11 cellular contexts compared by ENCODE assay signal in genomic region chr16:82761236-82761635, GRCh38.
A peak's percentile ranks its signal among the peaks of the same experiment; 100 is the strongest.
DNase-seq lines count a peak whose midpoint lies in the region; ATAC-seq and TF ChIP-seq lines count a peak whose summit lies in the region.
"Had no signal": no experiment of that assay in that cellular context is flagged by ENCODE, and none has a peak within 500 bp of the region (broad histone marks: within the 10 kb centered on the region; RNA-seq: fewer than 3 reads in every experiment).

No MANE protein-coding gene starts in this region.

- H3K9me3 ChIP-seq in body of pancreas, result no peaks in the 10 kb centered on the region
- no peaks in the 10 kb centered on the region for H3K9me3 ChIP-seq in left ventricle myocardium inferior (replicated peaks)
- no peaks in the 10 kb centered on the region for H3K9me3 ChIP-seq in sigmoid colon

- ATAC-seq in body of pancreas (peak; percentile 67), GM21526 (IDR thresholded peaks at IDR 0.05; ENCODE audit: low FRiP score, unreplicated experiment) (no peak)

- H3K4me3 ChIP-seq in body of pancreas (no peak overlapping the region), left ventricle myocardium inferior (peak overlapping the region; percentile 52), sigmoid colon (no peak overlapping the region)
- H3K4me3 ChIP-seq: hepatocyte had no signal

- TF ChIP-seq POLR2A in body of pancreas (IDR thresholded peaks at IDR 0.05) (no peak), sigmoid colon (IDR thresholded peaks at IDR 0.05) (no peak)

- intact Hi-C loops in body of pancreas (cut with DNase I), result no loop called here
- intact Hi-C loops in left ventricle myocardium inferior (cut with micrococcal nuclease), result no loop called here
- intact Hi-C loops in sigmoid colon (cut with DNase I), result no loop called here

- 28 to 30% methylated on average over 4 of the region's 4 CpGs for WGBS in body of pancreas, 2 donors
- 85 to 91% methylated on average over 4 of the region's 4 CpGs for WGBS in sigmoid colon, 2 donors

- H3K4me1 ChIP-seq in body of pancreas (no peaks in the 10 kb centered on the region), left ventricle myocardium inferior (peaks cover 49% of the 10 kb centered on the region), sigmoid colon (peaks cover 0 to 25% (median 11%) of the 10 kb centered on the region in 4 donors)

- no peaks in the 10 kb centered on the region for H3K36me3 ChIP-seq in body of pancreas (replicated peaks in 1 of 2; ENCODE audit: insufficient read depth in 1 of 2, low read depth in 2 of 2)
- H3K36me3 ChIP-seq in left ventricle myocardium inferior, result no peaks in the 10 kb centered on the region
- H3K36me3 ChIP-seq in sigmoid colon, result no peaks in the 10 kb centered on the region

- DNase-seq in EH (ENCODE audit: low read depth) (peak; percentile 81), body of pancreas (peak; percentile 43 to 71 (median 58)), left ventricle myocardium inferior (peak; percentile 87), sigmoid colon (peak; percentile 78), RPMI8226 (no peak), foreskin melanocyte (no peak)
- no peak for DNase-seq in stimulated activated naive CD4-positive, alpha-beta T cell treated with Interleukin-2 at 50 U/mL for 16 hours (lab: John Stamatoyannopoulos, UW)
- DNase-seq: activated CD4-positive, alpha-beta memory T cell treated with anti-CD3 and anti-CD28 coated beads, Interleukin-2, amount 10 ng/mL, durations not matched to agents 7 days and 5 days; NCI-H446 treated with DMSO at 0.1 percent for 48 hours had no signal

- TF ChIP-seq CTCF in body of pancreas (IDR thresholded peaks at IDR 0.05), result no peak
- TF ChIP-seq CTCF in left ventricle myocardium inferior (IDR thresholded peaks at IDR 0.05; ENCODE audit: borderline replicate concordance), result no peak
- TF ChIP-seq CTCF in sigmoid colon (IDR thresholded peaks at IDR 0.05), result no peak

- H3K27me3 ChIP-seq in body of pancreas (no peaks in the 10 kb centered on the region), left ventricle myocardium inferior (ENCODE audit: low read depth) (no peaks in the 10 kb centered on the region), sigmoid colon (no peaks in the 10 kb centered on the region)

- no peak for TF ChIP-seq EP300 in sigmoid colon (IDR thresholded peaks at IDR 0.05)

- peak overlapping the region in 2 of 4 donors; percentile 41 to 47 for H3K27ac ChIP-seq in body of pancreas
- H3K27ac ChIP-seq in left ventricle myocardium inferior (replicated peaks), result peak overlapping the region; percentile 87
- H3K27ac ChIP-seq in sigmoid colon, result peak overlapping the region in 1 of 4 donors; percentile 4
- H3K27ac ChIP-seq: hepatocyte had no signal

Comparison
In these comparisons a context has a peak if more than half of its experiments do, and no peak if none do; other contexts are left out.
1. DNase-seq: peak in EH (single experiment), body of pancreas (4 of 4), left ventricle myocardium inferior (single experiment) and sigmoid colon (single experiment); none in RPMI8226 (single experiment), foreskin melanocyte (single experiment) and stimulated activated naive CD4-positive, alpha-beta T cell treated with Interleukin-2 at 50 U/mL for 16 hours (single experiment).